In the genomic region with DNA sequence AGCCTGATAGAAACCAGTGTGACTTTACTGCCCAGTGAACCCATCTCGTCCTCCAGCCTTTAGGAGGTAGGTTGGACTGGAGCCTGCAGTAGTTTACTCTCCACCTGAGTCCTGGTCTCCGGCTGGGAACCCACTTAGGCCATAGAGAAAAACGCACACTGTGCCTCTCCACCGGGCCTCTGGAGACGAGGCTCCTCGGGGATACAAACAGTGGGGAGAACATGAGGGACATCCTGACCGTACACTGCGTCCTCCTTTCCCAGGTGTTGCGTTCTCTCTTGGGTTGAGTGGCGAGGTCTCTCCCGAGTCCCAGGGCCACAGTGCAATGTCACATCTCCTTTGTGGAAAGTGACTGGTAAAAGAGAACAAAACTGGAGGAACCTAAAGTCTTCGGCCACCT, we compare ENCODE assay signal across 12 cellular contexts. TPM values are rescaled to one million over a fixed set of nuclear protein-coding genes. Genes with fewer than 3 reads are reported as not detected.
DNase-seq lines count a peak whose midpoint lies in the region; ATAC-seq, FAIRE-seq and TF ChIP-seq lines count a peak whose summit lies in the region.
"Not testable (repeated sequence)": the region's sequence is repeated elsewhere in the genome, so short reads cannot be mapped to it uniquely, and the experiment has no call there.
"Had no signal": no experiment of that assay in that cellular context is flagged by ENCODE, and none has a peak within 500 bp of the region (broad histone marks: within the 10 kb centered on the region; RNA-seq: fewer than 3 reads in every experiment).

No MANE protein-coding gene starts in this region.

- FAIRE-seq in kidney (lab: Jason Lieb, UNC) = not testable (repeated sequence)

- not testable (repeated sequence) for H3K36me3 Mint-ChIP-seq in GM23338 (ENCODE audit: low read depth); activated naive CD4-positive, alpha-beta T cell treated with anti-CD3 and anti-CD28 coated beads, Interleukin-2, amount 50 U/mL, for 24 hours; natural killer cell

- H3K9me3 ChIP-seq in Karpas-422 (ENCODE audit: low read length); kidney (ENCODE audit: control insufficient read depth in 1 of 2, low read length in 2 of 2): not testable (repeated sequence)

- H3K79me2 ChIP-seq in GM23338 (replicated peaks; ENCODE audit: insufficient read depth); Karpas-422 (ENCODE audit: low read length): not testable (repeated sequence)

- not testable (repeated sequence) for H3K4me3 ChIP-seq in GM23338; Karpas-422 (ENCODE audit: low read length); kidney (ENCODE audit: low read length in 2 of 2)

- not testable (repeated sequence) for H4K20me1 ChIP-seq in GM23338 (replicated peaks; ENCODE audit: insufficient read depth); Karpas-422 (ENCODE audit: insufficient read depth, low read depth, low read length)

- H3K27ac Mint-ChIP-seq in GM23338; activated naive CD4-positive, alpha-beta T cell treated with anti-CD3 and anti-CD28 coated beads, Interleukin-2, amount 50 U/mL, for 24 hours; natural killer cell: not testable (repeated sequence)

- peaks cover 14% of the 10 kb centered on the region for H3K27me3 Mint-ChIP-seq in GM23338 (ENCODE audit: insufficient read depth, low read depth, poor library complexity)
- H3K27me3 Mint-ChIP-seq in activated naive CD4-positive, alpha-beta T cell treated with anti-CD3 and anti-CD28 coated beads, Interleukin-2, amount 50 U/mL, for 24 hours = peaks cover 15% of the 10 kb centered on the region
- H3K27me3 Mint-ChIP-seq in natural killer cell (ENCODE audit: low read depth in 2 of 2) = not testable (repeated sequence)

- not testable (repeated sequence) for H3K9me2 ChIP-seq in GM23338 (ENCODE audit: insufficient read depth); Karpas-422 (replicated peaks; ENCODE audit: insufficient read depth, low read length)

- not testable (repeated sequence) for DNase-seq in GM23338 (ENCODE audit: low spot score); natural killer cell
- DNase-seq in Karpas-422 (peak; percentile 37), kidney (peak; percentile 54), posterior vena cava (ENCODE audit: low spot score) (peak; percentile 56)

- TF ChIP-seq CTCF in GM23338 (conservative IDR thresholded peaks at IDR 0.05; ENCODE audit: low read depth in 2 of 2); kidney (IDR thresholded peaks at IDR 0.05; ENCODE audit: borderline replicate concordance, extremely low read depth, insufficient read depth); natural killer cell (IDR thresholded peaks at IDR 0.05): not testable (repeated sequence)

- not testable (repeated sequence) for H3K4me1 ChIP-seq in GM23338 (ENCODE audit: insufficient read depth); Karpas-422 (ENCODE audit: low read length); kidney (ENCODE audit: control insufficient read depth in 1 of 2, insufficient read depth in 1 of 2, low read depth in 1 of 2, low read length in 2 of 2)

- not testable (repeated sequence) for H3K9ac ChIP-seq in Karpas-422 (ENCODE audit: low read length); kidney (ENCODE audit: low read length in 2 of 2)

- H2AFZ ChIP-seq in GM23338; Karpas-422 (ENCODE audit: low read length): not testable (repeated sequence)

- H3K27ac ChIP-seq in GM23338 (ENCODE audit: low read depth); Karpas-422 (ENCODE audit: low read length); kidney (ENCODE audit: low read depth in 2 of 2, low read length in 2 of 2): not testable (repeated sequence)

- H3K4me2 ChIP-seq in GM23338 = peak overlapping the region; percentile 62; the same call in 1 of the 2 replicates
- H3K4me2 ChIP-seq in Karpas-422 (ENCODE audit: low read depth, low read length, poor library complexity, severe bottlenecking) = not testable (repeated sequence)

- H3F3A ChIP-seq in GM23338 (replicated peaks; ENCODE audit: low read depth) = not testable (repeated sequence)

- H3K9me3 Mint-ChIP-seq in GM23338 = peaks cover 11% of the 10 kb centered on the region; the same call in 2 of the 3 replicates
- not testable (repeated sequence) for H3K9me3 Mint-ChIP-seq in activated naive CD4-positive, alpha-beta T cell treated with anti-CD3 and anti-CD28 coated beads, Interleukin-2, amount 50 U/mL, for 24 hours; natural killer cell

- not testable (repeated sequence) for H3K4me1 Mint-ChIP-seq in GM23338; activated naive CD4-positive, alpha-beta T cell treated with anti-CD3 and anti-CD28 coated beads, Interleukin-2, amount 50 U/mL, for 24 hours; natural killer cell

- intact Hi-C loops in kidney (cut with DNase I); natural killer cell (cut with micrococcal nuclease); posterior vena cava (cut with DNase I): not testable (repeated sequence)

- not testable (repeated sequence) for H3K36me3 ChIP-seq in GM23338 (ENCODE audit: insufficient read depth); Karpas-422 (ENCODE audit: insufficient read depth, low read length); kidney (ENCODE audit: control insufficient read depth in 1 of 2, insufficient read depth in 2 of 2, low read length in 2 of 2)

- ATAC-seq in GM23338, natural killer cell: not testable (repeated sequence)

- H3K27me3 ChIP-seq in GM23338 (ENCODE audit: insufficient read depth) = peaks cover 28% of the 10 kb centered on the region
- H3K27me3 ChIP-seq in Karpas-422 (ENCODE audit: low read length) = not testable (repeated sequence)

- H3K4me3 Mint-ChIP-seq in GM23338 = peak overlapping the region; percentile 20; the same call in 1 of the 3 replicates
- H3K4me3 Mint-ChIP-seq in activated naive CD4-positive, alpha-beta T cell treated with anti-CD3 and anti-CD28 coated beads, Interleukin-2, amount 50 U/mL, for 24 hours = peak overlapping the region; percentile 49
- peak overlapping the region; percentile 31 for H3K4me3 Mint-ChIP-seq in natural killer cell

RNA-seq across cellular contexts. Expression of gene FCGR3B, which starts 26.0 kb away (rescaled TPM):
- total RNA-seq in GM23338 (2014; rRNA removed; shearing (Covaris generic)) = not detected in 2 replicates
- polyA plus RNA-seq in GM23338 (2016; fragmentation: Nextera tagmentation; extraction: Ambion mirVana) = not detected in 2 replicates
- total RNA-seq in Karpas-422 (2014; rRNA removed; shearing (Covaris generic); ENCODE audit: low replicate concordance) = not detected in 2 replicates
- 4.3 TPM for total RNA-seq in kidney
- not detected for polyA plus RNA-seq in kidney (ENCODE audit: insufficient read depth, low read depth, low replicate concordance)
- total RNA-seq in natural killer cell = 10 to 100 TPM; 12.8 to 29.6 (median 18.2) TPM
- 1 to 10 TPM; 4.5 to 9.3 TPM for total RNA-seq in posterior vena cava
- total RNA-seq: A673; Caco-2; Calu3; CD4-positive, alpha-beta T cell; CD8-positive, alpha-beta T cell had no signal
- polyA plus RNA-seq: AG04450 had no signal

RNA-seq across cellular contexts. Expression of gene FCGR3A, which starts 55.4 kb away (rescaled TPM):
- not detected in 2 replicates for total RNA-seq in GM23338 (2014; rRNA removed; shearing (Covaris generic))
- polyA plus RNA-seq in GM23338 (2016; fragmentation: Nextera tagmentation; extraction: Ambion mirVana) = 0.10 TPM in 1 of 2 replicates, not detected in the other
- not detected in 2 replicates for total RNA-seq in Karpas-422 (2014; rRNA removed; shearing (Covaris generic); ENCODE audit: low replicate concordance)
- total RNA-seq in kidney = 41.7 TPM
- polyA plus RNA-seq in kidney (ENCODE audit: insufficient read depth, low read depth, low replicate concordance) = 12.2 TPM
- 100 to 1,000 TPM; 557 to 892 (median 848) TPM for total RNA-seq in natural killer cell
- 10 to 100 TPM; 41.0 to 64.2 TPM for total RNA-seq in posterior vena cava
- total RNA-seq: A673, Caco-2, Calu3 had no signal
- polyA plus RNA-seq: AG04450 had no signal

RNA-seq across cellular contexts. Expression of gene FCGR2B, which starts 57.9 kb away (rescaled TPM):
- not detected in 2 replicates for total RNA-seq in GM23338 (2014; rRNA removed; shearing (Covaris generic))
- polyA plus RNA-seq in GM23338 (2016; fragmentation: Nextera tagmentation; extraction: Ambion mirVana) (not detected in 2 replicates), kidney (ENCODE audit: insufficient read depth, low read depth, low replicate concordance) (4.0 TPM)
- total RNA-seq in Karpas-422 (2014; rRNA removed; shearing (Covaris generic); ENCODE audit: low replicate concordance) = 523 and 581 TPM in 2 replicates
- total RNA-seq in kidney (19.7 TPM), natural killer cell (10 to 100 TPM; 12.6 to 76.9 (median 17.0) TPM), posterior vena cava (10 to 100 TPM in 1 of 2 donors, 1 to 10 TPM in 1; 7.4 to 33.0 TPM)
- total RNA-seq: A673; Caco-2; Calu3; CD8-positive, alpha-beta T cell had no signal
- polyA plus RNA-seq: AG04450 had no signal

Comparison
In these comparisons a context has a peak if more than half of its experiments do, and no peak if none do; other contexts are left out.
1. RNA of gene FCGR3A, which starts 55.4 kb away (total RNA-seq): 557 to 892 TPM in natural killer cell, 41.0 to 64.2 TPM in posterior vena cava and 41.7 TPM in kidney (single experiment); not detected in GM23338 and not detected in Karpas-422; every median in the first group is over 10 times any median in the second.
2. Peak in every context shown above with its lines, with median percentiles within 50 percentile points of each other: H3K4me3 Mint-ChIP-seq.